ENCODE assay signal across 1 cellular context in genomic region chr17:65559802-65560627, GRCh38.
A peak's percentile ranks its signal among the peaks of the same experiment; 100 is the strongest.
TF ChIP-seq lines count a peak whose summit lies in the region.

No MANE protein-coding gene starts in this region.

TF ChIP-seq in HepG2, 621 proteins besides CTCF, POLR2A, EP300 and RAD21 (continued from another document):
- TF ChIP-seq BRF2 (CRISPR knock-in tag; IDR thresholded peaks at IDR 0.05) = no peak; the same call in 1 of the 2 replicates
- TF ChIP-seq SP4 (CRISPR knock-in tag; IDR thresholded peaks at IDR 0.05) = peak; percentile 17; the same call in 1 of the 2 replicates
- TF ChIP-seq JUN (CRISPR knock-in tag; IDR thresholded peaks at IDR 0.05) = no peak
- TF ChIP-seq LCORL (IDR thresholded peaks at IDR 0.05) = no peak
- no peak for TF ChIP-seq LCORL (CRISPR knock-in tag; IDR thresholded peaks at IDR 0.05)
- peak; percentile 77; the same call in 1 of the 2 replicates for TF ChIP-seq ZNF879 (CRISPR knock-in tag; IDR thresholded peaks at IDR 0.05)
- no peak for TF ChIP-seq ZNF251 (CRISPR knock-in tag; IDR thresholded peaks at IDR 0.05)
- no peak for TF ChIP-seq ZBTB1 (CRISPR knock-in tag; IDR thresholded peaks at IDR 0.05; ENCODE audit: borderline replicate concordance)
- TF ChIP-seq SCMH1 (CRISPR knock-in tag; IDR thresholded peaks at IDR 0.05; ENCODE audit: borderline replicate concordance) = no peak
- TF ChIP-seq NR2F1 (CRISPR knock-in tag; IDR thresholded peaks at IDR 0.05) = no peak
- TF ChIP-seq KMT2B (CRISPR knock-in tag; IDR thresholded peaks at IDR 0.05) = peak; percentile 44; the same call in 1 of the 2 replicates
- no peak for TF ChIP-seq ZNF460 (CRISPR knock-in tag; IDR thresholded peaks at IDR 0.05; ENCODE audit: borderline replicate concordance)
- TF ChIP-seq ERF (CRISPR knock-in tag; IDR thresholded peaks at IDR 0.05) = no peak
- TF ChIP-seq ZNF3 (CRISPR knock-in tag; IDR thresholded peaks at IDR 0.05) = no peak
- TF ChIP-seq ZXDC (CRISPR knock-in tag; IDR thresholded peaks at IDR 0.05) = no peak; the same call in 1 of the 2 replicates
- TF ChIP-seq ZMYM2 (CRISPR knock-in tag; IDR thresholded peaks at IDR 0.05) = no peak
- TF ChIP-seq BORCS8-MEF2B (CRISPR knock-in tag; IDR thresholded peaks at IDR 0.05) = peak; percentile 47; the same call in 1 of the 2 replicates
- peak; percentile 27; the same call in 1 of the 2 replicates for TF ChIP-seq ISL2 (CRISPR knock-in tag; IDR thresholded peaks at IDR 0.05)
- peak; percentile 63; the same call in 1 of the 2 replicates for TF ChIP-seq ZNF761 (CRISPR knock-in tag; conservative IDR thresholded peaks at IDR 0.05)
- no peak for TF ChIP-seq KLF15 (CRISPR knock-in tag; IDR thresholded peaks at IDR 0.05; ENCODE audit: borderline replicate concordance)
- peak; percentile 90 for TF ChIP-seq MED13 (CRISPR knock-in tag; IDR thresholded peaks at IDR 0.05)
- TF ChIP-seq THRA (CRISPR knock-in tag; IDR thresholded peaks at IDR 0.05; ENCODE audit: borderline replicate concordance) = no peak; the same call in 1 of the 2 replicates
- TF ChIP-seq CHCHD3 (CRISPR knock-in tag; IDR thresholded peaks at IDR 0.05) = peak; percentile 42; the same call in 1 of the 2 replicates
- TF ChIP-seq FOXJ3 (CRISPR knock-in tag; IDR thresholded peaks at IDR 0.05; ENCODE audit: borderline replicate concordance) = no peak
- TF ChIP-seq BCL6 (CRISPR knock-in tag; IDR thresholded peaks at IDR 0.05) = peak; percentile 22; the same call in 1 of the 2 replicates
- peak; percentile 23; the same call in 1 of the 2 replicates for TF ChIP-seq IRF2 (CRISPR knock-in tag; IDR thresholded peaks at IDR 0.05)
- no peak; the same call in 1 of the 2 replicates for TF ChIP-seq ZNF232 (CRISPR knock-in tag; IDR thresholded peaks at IDR 0.05; ENCODE audit: borderline replicate concordance)
- TF ChIP-seq ZNF574 (CRISPR knock-in tag; IDR thresholded peaks at IDR 0.05) = peak; percentile 12; the same call in 1 of the 2 replicates
- no peak for TF ChIP-seq ZBTB26 (CRISPR knock-in tag; IDR thresholded peaks at IDR 0.05; ENCODE audit: borderline replicate concordance)
- no peak for TF ChIP-seq ZNF280D (CRISPR knock-in tag; IDR thresholded peaks at IDR 0.05)
- peak; percentile 16; the same call in 1 of the 2 replicates for TF ChIP-seq FOXP4 (CRISPR knock-in tag; IDR thresholded peaks at IDR 0.05)
- TF ChIP-seq CC2D1A (CRISPR knock-in tag; IDR thresholded peaks at IDR 0.05) = no peak
- no peak; the same call in 1 of the 2 replicates for TF ChIP-seq FOSL1 (CRISPR knock-in tag; IDR thresholded peaks at IDR 0.05; ENCODE audit: borderline replicate concordance)
- no peak; the same call in 1 of the 2 replicates for TF ChIP-seq ZNF503 (CRISPR knock-in tag; IDR thresholded peaks at IDR 0.05)
- peak; percentile 11; the same call in 1 of the 2 replicates for TF ChIP-seq HMG20A (CRISPR knock-in tag; IDR thresholded peaks at IDR 0.05; ENCODE audit: borderline replicate concordance)
- TF ChIP-seq ZBTB39 (CRISPR knock-in tag; IDR thresholded peaks at IDR 0.05) = 0 out of 2 replicates have a peak, but pooled peaks have one; percentile 33
- no peak for TF ChIP-seq FIP1L1 (IDR thresholded peaks at IDR 0.05; ENCODE audit: borderline replicate concordance, insufficient read depth, low read depth, low read length)
- no peak for TF ChIP-seq ZNF33B (CRISPR knock-in tag; IDR thresholded peaks at IDR 0.05)
- no peak; the same call in 1 of the 2 replicates for TF ChIP-seq ZNF136 (CRISPR knock-in tag; IDR thresholded peaks at IDR 0.05; ENCODE audit: low read depth)
- TF ChIP-seq ZNF788 (CRISPR knock-in tag; IDR thresholded peaks at IDR 0.05; ENCODE audit: borderline replicate concordance) = no peak
- TF ChIP-seq NFATC3 (CRISPR knock-in tag; IDR thresholded peaks at IDR 0.05) = no peak
- no peak for TF ChIP-seq ATF7 (IDR thresholded peaks at IDR 0.05)
- 0 out of 2 replicates have a peak, but pooled peaks have one; percentile 41 for TF ChIP-seq ATF7 (CRISPR knock-in tag; IDR thresholded peaks at IDR 0.05)
- TF ChIP-seq ZFP36 (IDR thresholded peaks at IDR 0.05; ENCODE audit: borderline replicate concordance, low read depth, low read length, partially characterized antibody) = no peak
- TF ChIP-seq ONECUT2 (CRISPR knock-in tag; IDR thresholded peaks at IDR 0.05) = 0 out of 2 replicates have a peak, but pooled peaks have one; percentile 10
- TF ChIP-seq ZMYM3 (CRISPR knock-in tag; IDR thresholded peaks at IDR 0.05) = no peak
